In the genomic region with DNA sequence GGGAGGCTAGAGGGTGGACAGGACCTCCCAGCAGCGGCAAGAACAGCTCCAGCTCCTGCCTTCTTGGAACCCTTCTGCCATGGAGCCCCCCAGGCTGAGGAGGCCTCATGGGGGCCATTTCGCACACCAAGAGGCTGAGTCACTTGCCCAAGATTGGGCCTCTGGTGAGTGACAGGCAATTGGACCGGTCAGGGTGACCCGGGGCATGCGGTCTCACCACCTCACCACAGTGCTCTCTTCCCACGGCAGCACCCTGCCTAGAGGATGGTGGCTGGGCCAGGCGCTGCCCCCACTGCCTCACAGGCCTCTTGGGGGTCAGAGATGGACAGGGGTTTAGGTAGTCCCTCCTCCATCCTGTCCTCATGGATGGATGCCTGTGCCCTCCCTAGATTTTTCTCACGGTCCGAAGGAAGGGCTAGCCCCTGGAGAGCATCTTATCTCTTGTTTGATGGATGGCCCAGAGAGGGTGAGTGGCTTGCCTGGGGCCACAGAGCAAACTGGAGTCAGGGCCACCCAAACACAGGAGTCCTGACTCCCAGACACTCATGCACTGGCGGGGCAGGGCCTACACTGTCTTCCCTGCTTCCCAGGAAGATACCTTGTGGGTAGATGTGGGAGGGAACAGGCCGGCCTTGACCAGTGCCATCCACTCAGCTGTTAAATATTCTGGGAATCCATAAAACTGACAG, we compare ENCODE assay signal across 16 cellular contexts.
DNase-seq lines count a peak whose midpoint lies in the region; TF ChIP-seq lines count a peak whose summit lies in the region.
"Had no signal": no experiment of that assay in that cellular context is flagged by ENCODE, and none has a peak within 500 bp of the region (broad histone marks: within the 10 kb centered on the region; RNA-seq: fewer than 3 reads in every experiment).

No MANE protein-coding gene starts in this region.

- BruUV-seq in Caco-2 (replicated peaks; lab: Mats Ljungman, UMichigan) = no TSS peak

- no peak overlapping the region for H3K4me3 ChIP-seq in Caco-2 (ENCODE audit: low read depth, low read length)
- H3K4me3 ChIP-seq in WERI-Rb-1 (ENCODE audit: low read depth, low read length) = no peak overlapping the region
- peak overlapping the region; percentile 5; the same call in 1 of the 2 replicates for H3K4me3 ChIP-seq in iPS-20b (ENCODE audit: low read length)
- H3K4me3 ChIP-seq: GM12878 had no signal

- no peaks in the 10 kb centered on the region for H3K9me3 ChIP-seq in Caco-2
- no peaks in the 10 kb centered on the region for H3K9me3 ChIP-seq in WERI-Rb-1 (ENCODE audit: severe bottlenecking)
- H3K9me3 ChIP-seq in iPS-20b (ENCODE audit: insufficient read depth, low read depth, low read length) = no peaks in the 10 kb centered on the region

- H3K27ac Mint-ChIP-seq in Caco-2 (ENCODE audit: unreplicated experiment) = peak overlapping the region; percentile 84
- H3K27ac Mint-ChIP-seq: CD4-positive, alpha-beta memory T cell had no signal

- peaks cover 19% of the 10 kb centered on the region for H3K4me1 Mint-ChIP-seq in Caco-2 (ENCODE audit: low read depth, unreplicated experiment)
- H3K4me1 Mint-ChIP-seq: CD4-positive, alpha-beta memory T cell had no signal

- peak overlapping the region; percentile 72 for H3K4me3 Mint-ChIP-seq in Caco-2 (ENCODE audit: unreplicated experiment)
- H3K4me3 Mint-ChIP-seq: CD4-positive, alpha-beta memory T cell had no signal

- H3K4me1 ChIP-seq in Caco-2 (peaks cover 40% of the 10 kb centered on the region), iPS-20b (ENCODE audit: insufficient read depth, low read length) (peaks cover 5% of the 10 kb centered on the region; the same call in 1 of the 2 replicates)

- H3K27ac ChIP-seq in WERI-Rb-1 = peak overlapping the region; percentile 58; the same call in 1 of the 2 replicates
- H3K27ac ChIP-seq in iPS-20b (ENCODE audit: low read length) = no peak overlapping the region

- H3K27me3 ChIP-seq in Caco-2 (replicated peaks; ENCODE audit: control insufficient read depth, insufficient read depth, low read length) (no peaks in the 10 kb centered on the region), WERI-Rb-1 (ENCODE audit: insufficient read depth, low read depth, severe bottlenecking) (no peaks in the 10 kb centered on the region), iPS-20b (ENCODE audit: insufficient read depth, low read length) (peaks cover 100% of the 10 kb centered on the region)

- CTCF ChIA-PET in Caco-2 (lab: Charles Lee) = interaction anchor here (0.6 to 3.4 kb wide), 13 partner anchors 16 to 216 kb away, joined by 3 to 33 read pairs (median 3); no protein-coding TSS in a partner anchor

- no peak for TF ChIP-seq CTCF in Caco-2 (IDR thresholded peaks at IDR 0.05; ENCODE audit: insufficient read depth in 1 of 2, low read depth in 1 of 2, low read length in 1 of 2, severe bottlenecking in 1 of 2, unreplicated experiment in 1 of 2)
- TF ChIP-seq CTCF in WERI-Rb-1 (IDR thresholded peaks at IDR 0.05; ENCODE audit: low read depth, low read length) = no peak

- H3K9me3 Mint-ChIP-seq in Caco-2 (ENCODE audit: unreplicated experiment) = no peaks in the 10 kb centered on the region

- intact Hi-C loops in Caco-2 (cut with micrococcal nuclease; ENCODE audit: unreplicated experiment) (loop anchor here (10.0 kb wide), 1 partner anchor 240 kb away; the partner anchor contains the start of gene TMEM185B), posterior vena cava (cut with DNase I) (no loop called here)

- H3K36me3 Mint-ChIP-seq in Caco-2 (ENCODE audit: insufficient read depth, unreplicated experiment) = peaks cover 6% of the 10 kb centered on the region
- H3K36me3 Mint-ChIP-seq: CD4-positive, alpha-beta memory T cell had no signal

- H3K9ac ChIP-seq in iPS-20b (ENCODE audit: low read depth, low read length) = no peak overlapping the region

- no peaks in the 10 kb centered on the region for H3K36me3 ChIP-seq in Caco-2 (ENCODE audit: control insufficient read depth, insufficient read depth, low read length)
- H3K36me3 ChIP-seq in WERI-Rb-1 = no peaks in the 10 kb centered on the region
- no peaks in the 10 kb centered on the region for H3K36me3 ChIP-seq in iPS-20b (ENCODE audit: insufficient read depth, low read depth, low read length)

- no peaks in the 10 kb centered on the region for H3K27me3 Mint-ChIP-seq in Caco-2 (ENCODE audit: insufficient read depth, unreplicated experiment)

- DNase-seq in Caco-2 = no peak
- no peak for DNase-seq in WERI-Rb-1
- DNase-seq in posterior vena cava (ENCODE audit: low spot score) = peak; percentile 58
- no peak for DNase-seq in NCI-H748 treated with DMSO at 0.1 percent for 48 hours (lab: John Stamatoyannopoulos, UW)
- DNase-seq in HCEC 1CT = no peak
- DNase-seq in SW 1271 (lab: John Stamatoyannopoulos, UW) = no peak
- no peak for DNase-seq in glomerular visceral epithelial cell (ENCODE audit: extremely low spot score)
- DNase-seq: 8988T; CD4-positive, alpha-beta memory T cell; DMS79 treated with DMSO at 0.1 percent for 48 hours; GDM1; GOT3; NCI-H187 treated with DMSO at 0.1 percent for 48 hours; NCI-H446 had no signal

- POLR2A ChIA-PET in Caco-2 (lab: Charles Lee) = interaction anchor here (0.7 to 1.6 kb wide), 5 partner anchors 22 to 610 kb away, joined by 3 to 9 read pairs (median 3); no protein-coding TSS in a partner anchor
